Comparison of ENCODE assay signal across 26 cellular contexts in the genomic region with DNA sequence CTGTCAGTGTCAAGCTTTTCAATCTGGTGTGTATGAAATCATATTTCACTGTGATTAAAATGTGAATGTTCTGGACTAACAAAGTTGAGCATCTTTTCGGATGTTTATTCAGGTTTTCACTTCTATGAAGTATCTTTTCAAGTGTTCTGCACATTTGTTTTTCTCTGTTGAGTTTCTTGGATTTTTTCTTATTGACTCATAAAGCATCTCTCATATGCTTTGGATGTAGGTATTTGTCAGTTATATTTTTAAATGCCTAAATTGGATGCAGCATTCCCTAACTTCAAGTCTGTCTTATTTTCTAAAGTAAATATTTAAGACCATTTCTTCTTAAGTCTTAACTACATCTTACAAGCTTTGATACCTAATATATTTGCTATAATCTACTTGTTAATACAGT.
A peak's percentile ranks its signal among the peaks of the same experiment; 100 is the strongest.
DNase-seq lines count a peak whose midpoint lies in the region; ATAC-seq and FAIRE-seq lines count a peak whose summit lies in the region.
"Had no signal": no experiment of that assay in that cellular context is flagged by ENCODE, and none has a peak within 500 bp of the region (broad histone marks: within the 10 kb centered on the region; RNA-seq: fewer than 3 reads in every experiment).

No MANE protein-coding gene starts in this region.

- H3K27me3 ChIP-seq in GM23248 (replicated peaks; ENCODE audit: insufficient read depth): no peaks in the 10 kb centered on the region
- H3K27me3 ChIP-seq in SJSA1 (replicated peaks): no peaks in the 10 kb centered on the region
- no peaks in the 10 kb centered on the region for H3K27me3 ChIP-seq in aorta (ENCODE audit: control insufficient read depth in 1 of 2, insufficient read depth in 2 of 2, low read length in 1 of 2)

- peaks cover 24% of the 10 kb centered on the region for H3F3A ChIP-seq in GM23248 (ENCODE audit: insufficient read depth)

- H3K4me2 ChIP-seq in GM23248 (ENCODE audit: unreplicated experiment): no peak overlapping the region
- H3K4me2 ChIP-seq: A549 had no signal

- no peak overlapping the region for H2AFZ ChIP-seq in GM23248

- FAIRE-seq in urothelium cell line (lab: Jason Lieb, UNC): no peak
- FAIRE-seq: GM12892, GM19239 had no signal

- no peak overlapping the region for H3K9ac ChIP-seq in GM23248

- H3K4me1 ChIP-seq in GM23248 (ENCODE audit: insufficient read depth) (peaks cover 18% of the 10 kb centered on the region), SJSA1 (replicated peaks) (peaks cover 34% of the 10 kb centered on the region), aorta (ENCODE audit: control insufficient read depth in 1 of 2, insufficient read depth in 2 of 2, low read length in 2 of 2) (no peaks in the 10 kb centered on the region)
- H3K4me1 ChIP-seq: A549 had no signal

- H4K20me1 ChIP-seq in GM23248 (ENCODE audit: insufficient read depth): no peaks in the 10 kb centered on the region

- H3K36me3 ChIP-seq in GM23248 (ENCODE audit: low read depth) (no peaks in the 10 kb centered on the region), SJSA1 (no peaks in the 10 kb centered on the region), aorta (ENCODE audit: control insufficient read depth in 1 of 2, insufficient read depth in 2 of 2, low read length in 1 of 2) (no peaks in the 10 kb centered on the region)

- no peaks in the 10 kb centered on the region for H3K9me2 ChIP-seq in GM23248 (ENCODE audit: insufficient read depth)

- H3K9me3 ChIP-seq in GM23248 (ENCODE audit: low read depth): no peaks in the 10 kb centered on the region
- H3K9me3 ChIP-seq in SJSA1 (replicated peaks): no peaks in the 10 kb centered on the region; the same call in 1 of the 2 replicates
- H3K9me3 ChIP-seq in aorta (ENCODE audit: control insufficient read depth, low read length): no peaks in the 10 kb centered on the region
- H3K9me3 ChIP-seq: A549, Caco-2 had no signal

- H3K4me3 ChIP-seq in GM23248: no peak overlapping the region
- H3K4me3 ChIP-seq in SJSA1: no peak overlapping the region
- no peak overlapping the region for H3K4me3 ChIP-seq in aorta (ENCODE audit: low read length in 2 of 2)
- H3K4me3 ChIP-seq: A549 had no signal

- intact Hi-C loops in aorta (cut with DNase I): no loop called here

- ATAC-seq in HG03139 (IDR thresholded peaks at IDR 0.05; ENCODE audit: unreplicated experiment): no peak
- no peak for ATAC-seq in aorta (ENCODE audit: low FRiP score)
- ATAC-seq in HG03520 (IDR thresholded peaks at IDR 0.05; ENCODE audit: unreplicated experiment): no peak
- ATAC-seq: A549; CD8-positive, alpha-beta T cell; PC-3; T-cell had no signal

- DNase-seq in GM23248 (peak; percentile 13), SJSA1 (ENCODE audit: low read depth in 1 of 2, low spot score in 2 of 2) (peak in 1 of 2 experiments; percentile 52), fibroblast of peridontal ligament (ENCODE audit: extremely low read depth) (peak; percentile 13), urothelium cell line (ENCODE audit: low spot score) (no peak), aorta (no peak)
- DNase-seq: Caco-2; CD8-positive, alpha-beta T cell; H7; Kasumi-1; NCI-H1092 treated with DMSO at 0.1 percent for 48 hours; NCI-H1436; NCI-H187; NCI-H2081 treated with DMSO at 0.1 percent for 48 hours; NCI-H2171 treated with DMSO at 0.1 percent for 48 hours; NCI-H345; NCI-H510A treated with DMSO at 0.1 percent for 48 hours; NCI-H748 treated with DMSO at 0.1 percent for 48 hours; PC-3; T-cell had no signal

- H3K79me2 ChIP-seq in GM23248 (ENCODE audit: insufficient read depth): no peaks in the 10 kb centered on the region

- in situ Hi-C loops in GM23248 (cut with MboI): no loop called here

- H3K27ac ChIP-seq in GM23248 (no peak overlapping the region), SJSA1 (peak overlapping the region; percentile 56), aorta (ENCODE audit: low read depth in 1 of 2, low read length in 2 of 2) (no peak overlapping the region)
- H3K27ac ChIP-seq: A549, C4-2B, HL-60 had no signal

- WGBS in GM23248 (ENCODE audit: low coverage in 1 of 2, low lambda C conversion rate in 2 of 2, missing lambda C conversion rate in 2 of 2), 2 experiments: 88 to 90% methylated on average over 1 of the region's 1 CpG
- WGBS in aorta, 2 donors: 86 to 93% methylated on average over 1 of the region's 1 CpG

Comparison
In these comparisons a context has a peak if more than half of its experiments do, and no peak if none do; other contexts are left out.
1. DNase-seq: peak in GM23248 (single experiment) and fibroblast of peridontal ligament (single experiment); none in urothelium cell line (single experiment) and aorta (0 of 2).